Comparison of ENCODE assay signal across 3 cellular contexts in genomic region chr16:72202014-72202413, GRCh38.
TF ChIP-seq lines count a peak whose summit lies in the region.

No MANE protein-coding gene starts in this region.

TF ChIP-seq in SK-N-SH, 30 proteins besides CTCF, POLR2A, EP300 and RAD21 (continued from another document):
- TF ChIP-seq PBX3 (IDR thresholded peaks at IDR 0.05) (peak; percentile 54), CHD2 (IDR thresholded peaks at IDR 0.05; ENCODE audit: low read length, partially characterized antibody) (no peak), NRF1 (IDR thresholded peaks at IDR 0.05; ENCODE audit: low read depth, low read length) (no peak), ZBTB33 (IDR thresholded peaks at IDR 0.05; ENCODE audit: borderline replicate concordance, low read depth) (no peak), POLR2AphosphoS5 (IDR thresholded peaks at IDR 0.05; ENCODE audit: low read depth, low read length) (no peak), TAF1 (IDR thresholded peaks at IDR 0.05; ENCODE audit: borderline replicate concordance, low read depth, low read length) (no peak), NFIC (IDR thresholded peaks at IDR 0.05; ENCODE audit: borderline replicate concordance) (no peak), USF2 (IDR thresholded peaks at IDR 0.05; ENCODE audit: borderline replicate concordance, low read depth, low read length) (no peak), TEAD4 (IDR thresholded peaks at IDR 0.05; ENCODE audit: borderline replicate concordance, insufficient read depth) (no peak), RCOR1 (IDR thresholded peaks at IDR 0.05; ENCODE audit: low read length) (no peak), YY1 (IDR thresholded peaks at IDR 0.05; ENCODE audit: low read depth) (no peak), TCF12 (IDR thresholded peaks at IDR 0.05) (peak; percentile 36), USF1 (IDR thresholded peaks at IDR 0.05; ENCODE audit: borderline replicate concordance, low read depth) (no peak), SIN3A (IDR thresholded peaks at IDR 0.05; ENCODE audit: borderline replicate concordance, low read depth, low read length) (no peak)

TF ChIP-seq in SK-N-SH treated with all-trans-retinoic acid at 6 μM for 48 hours, 23 proteins besides CTCF, POLR2A, EP300 and RAD21 (continued from another document):
- TF ChIP-seq CREB5 (CRISPR knock-in tag; IDR thresholded peaks at IDR 0.05; ENCODE audit: low read depth) (no peak), ISL1 (CRISPR knock-in tag; IDR thresholded peaks at IDR 0.05) (no peak), TOX (CRISPR knock-in tag; IDR thresholded peaks at IDR 0.05; ENCODE audit: borderline replicate concordance) (no peak), CSDC2 (CRISPR knock-in tag; IDR thresholded peaks at IDR 0.05) (no peak), OSR1 (CRISPR knock-in tag; IDR thresholded peaks at IDR 0.05) (no peak), PATZ1 (CRISPR knock-in tag; IDR thresholded peaks at IDR 0.05; ENCODE audit: borderline replicate concordance) (no peak)
TF ChIP-seq in SK-N-SH treated with all-trans-retinoic acid at 6 μM for 48 hours: peak in this region for 0.

TF ChIP-seq in neural cell, 6 proteins besides CTCF, POLR2A, EP300 and RAD21 (continued from another document):
- TF ChIP-seq REST (IDR thresholded peaks at IDR 0.05; ENCODE audit: borderline replicate concordance): no peak
